8 cellular contexts compared by ENCODE assay signal in genomic region chr5:74919487-74919886, GRCh38.
DNase-seq lines count a peak whose midpoint lies in the region; ATAC-seq and TF ChIP-seq lines count a peak whose summit lies in the region.

No MANE protein-coding gene starts in this region.

- H3K4me3 Mint-ChIP-seq in nephron, result no peak overlapping the region

- no peak for ATAC-seq in HG03521 (IDR thresholded peaks at IDR 0.05; ENCODE audit: unreplicated experiment)
- ATAC-seq in GM18858 (IDR thresholded peaks at IDR 0.05; ENCODE audit: unreplicated experiment), result no peak

- no peaks in the 10 kb centered on the region for H3K36me3 Mint-ChIP-seq in nephron (ENCODE audit: low read depth)

- no peak overlapping the region for H3K27ac Mint-ChIP-seq in nephron

- DNase-seq in COR-L47 (lab: John Stamatoyannopoulos, UW) (peak; percentile 27), HFF-Myc (ENCODE audit: extremely low read depth, low read depth) (peak; percentile 41), RKO (ENCODE audit: low spot score) (peak; percentile 84), epithelial cell of esophagus (ENCODE audit: low read depth) (peak; percentile 71)
- no peak for DNase-seq in stimulated activated CD4-positive, alpha-beta T cell treated with anti-CD3 and anti-CD28 coated beads, Interleukin-12 subunit alpha, Interleukin-12 subunit beta, amount 100 ng/mL, for 4 hours

- H3K9me3 Mint-ChIP-seq in nephron, result no peaks in the 10 kb centered on the region

- no peak overlapping the region for H3K4me3 ChIP-seq in HFF-Myc (replicated peaks; ENCODE audit: low read depth, low read length)
- H3K4me3 ChIP-seq in epithelial cell of esophagus (ENCODE audit: low read length), result no peak overlapping the region

- TF ChIP-seq CTCF in HFF-Myc (IDR thresholded peaks at IDR 0.05; ENCODE audit: low read depth, low read length, missing control alignments) (peak; percentile 51), epithelial cell of esophagus (IDR thresholded peaks at IDR 0.05; ENCODE audit: insufficient read depth, low read depth, low read length, missing control alignments) (peak; percentile 55), nephron (IDR thresholded peaks at IDR 0.05; ENCODE audit: unreplicated experiment in 3 of 3) (peak; percentile 53 to 67 (median 56))

- H3K4me1 Mint-ChIP-seq in nephron, result no peaks in the 10 kb centered on the region

- H3K27me3 Mint-ChIP-seq in nephron (ENCODE audit: low read depth), result peaks cover 3% of the 10 kb centered on the region
